6 cellular contexts compared by ENCODE assay signal in the genomic region with DNA sequence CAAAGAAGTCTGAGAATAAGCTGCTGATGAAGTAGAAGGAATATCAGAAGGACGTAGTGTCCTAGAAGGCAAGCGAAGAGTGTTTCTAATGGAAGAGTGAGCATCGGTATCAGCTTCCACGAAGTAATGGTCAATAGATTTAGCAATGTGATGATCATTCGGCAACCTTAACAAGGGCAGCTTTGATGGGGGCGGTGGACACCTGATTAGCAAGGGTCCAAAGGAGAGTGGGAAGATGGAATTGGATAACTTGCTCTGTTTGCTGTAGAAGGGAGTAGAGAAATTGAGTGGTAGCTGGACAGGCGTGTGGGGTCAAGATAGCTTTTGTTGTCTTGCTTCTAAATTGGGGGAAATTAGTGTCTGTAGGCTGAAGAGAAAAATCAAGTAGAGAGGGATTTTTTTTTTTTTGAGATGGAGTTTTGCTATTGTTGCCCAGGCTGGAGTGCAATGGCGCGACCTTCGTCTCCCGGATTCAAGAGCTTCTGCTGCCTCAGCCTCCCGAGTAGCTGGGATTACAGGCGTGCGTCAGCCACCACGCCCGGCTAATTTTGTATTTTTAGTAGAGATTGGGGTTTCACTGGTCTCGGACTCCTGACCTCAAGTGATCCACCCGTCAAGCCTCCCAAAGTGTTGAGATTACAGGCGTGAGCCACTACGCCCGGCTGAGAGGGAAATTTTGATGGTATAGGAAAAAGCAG.
DNase-seq lines count a peak whose midpoint lies in the region; ATAC-seq and TF ChIP-seq lines count a peak whose summit lies in the region.

No MANE protein-coding gene starts in this region.

- H3K9me3 ChIP-seq in MM.1S (replicated peaks; ENCODE audit: insufficient read depth, low read length) (no peaks in the 10 kb centered on the region), iPS-15b (ENCODE audit: control insufficient read depth, insufficient read depth, low read length) (no peaks in the 10 kb centered on the region)

- no peak for TF ChIP-seq CTCF in MM.1S (IDR thresholded peaks at IDR 0.05; ENCODE audit: low read length)

- H3K27me3 ChIP-seq in ACC112 (ENCODE audit: insufficient read depth, low read length) (no peaks in the 10 kb centered on the region), MM.1S (replicated peaks; ENCODE audit: insufficient read depth, low read length) (peaks cover 22% of the 10 kb centered on the region), iPS-15b (ENCODE audit: control insufficient read depth, insufficient read depth, low read length) (peaks cover 16% of the 10 kb centered on the region)

- peak overlapping the region; percentile 94 for H3K4me2 ChIP-seq in MM.1S (ENCODE audit: low read depth, low read length)

- no peak for DNase-seq in MM.1S
- DNase-seq in HCEC 1CT = no peak
- no peak for DNase-seq in SKM-1 treated with dmso at 0.1 percent for 144 hours (lab: John Stamatoyannopoulos, UW; ENCODE audit: unreplicated experiment)

- no peaks in the 10 kb centered on the region for H3K9me2 ChIP-seq in MM.1S (replicated peaks; ENCODE audit: insufficient read depth, low read length)

- H4K20me1 ChIP-seq in MM.1S (ENCODE audit: insufficient read depth, low read length) = no peaks in the 10 kb centered on the region

- H3K4me1 ChIP-seq in ACC112 (ENCODE audit: control insufficient read depth, insufficient read depth, low read length, unreplicated experiment) (peaks cover 8% of the 10 kb centered on the region), MM.1S (ENCODE audit: low read length) (peaks cover 7% of the 10 kb centered on the region), iPS-15b (ENCODE audit: control insufficient read depth, insufficient read depth, low read length) (peaks cover 6% of the 10 kb centered on the region)

- peaks cover 24% of the 10 kb centered on the region for H3F3A ChIP-seq in MM.1S (ENCODE audit: insufficient read depth, low read length)

- H3K9ac ChIP-seq in MM.1S (ENCODE audit: low read length) (peak overlapping the region; percentile 44; the same call in 1 of the 2 replicates), iPS-15b (ENCODE audit: low read depth, low read length) (peak overlapping the region; percentile 66)

- ATAC-seq in GM19397 (IDR thresholded peaks at IDR 0.05; ENCODE audit: unreplicated experiment) = no peak

- H2AFZ ChIP-seq in ACC112 (ENCODE audit: low read length, unreplicated experiment) (no peak overlapping the region), MM.1S (ENCODE audit: low read length) (peak overlapping the region; percentile 16)

- H3K27ac ChIP-seq in ACC112 (ENCODE audit: low read depth, low read length) (no peak overlapping the region; the same call in 1 of the 2 replicates), MM.1S (ENCODE audit: low read length) (peak overlapping the region; percentile 86; the same call in 1 of the 2 replicates)

- H3K79me2 ChIP-seq in ACC112 (ENCODE audit: control insufficient read depth, insufficient read depth, low read length, unreplicated experiment) = no peaks in the 10 kb centered on the region
- no peaks in the 10 kb centered on the region for H3K79me2 ChIP-seq in MM.1S (ENCODE audit: low read length)

- peaks cover 24% of the 10 kb centered on the region; the same call in 1 of the 2 replicates for H3K36me3 ChIP-seq in ACC112 (ENCODE audit: insufficient read depth, low read length)
- no peaks in the 10 kb centered on the region for H3K36me3 ChIP-seq in MM.1S (replicated peaks; ENCODE audit: insufficient read depth, low read length)
- H3K36me3 ChIP-seq in iPS-15b (ENCODE audit: control insufficient read depth, insufficient read depth, low read length) = peaks cover 22% of the 10 kb centered on the region

- H3K4me3 ChIP-seq in ACC112 (ENCODE audit: low read depth, low read length) (peak overlapping the region; percentile 45), MM.1S (ENCODE audit: low read length) (peak overlapping the region; percentile 59), iPS-15b (ENCODE audit: low read depth, low read length) (peak overlapping the region; percentile 97)

Comparison
In these comparisons a context has a peak if more than half of its experiments do, and no peak if none do; other contexts are left out.
1. H3K4me3 ChIP-seq: peak in every context shown above with its lines; median percentile 97 in iPS-15b; 59 in MM.1S; 45 in ACC112.